ENCODE assay signal across 9 cellular contexts in the genomic region with DNA sequence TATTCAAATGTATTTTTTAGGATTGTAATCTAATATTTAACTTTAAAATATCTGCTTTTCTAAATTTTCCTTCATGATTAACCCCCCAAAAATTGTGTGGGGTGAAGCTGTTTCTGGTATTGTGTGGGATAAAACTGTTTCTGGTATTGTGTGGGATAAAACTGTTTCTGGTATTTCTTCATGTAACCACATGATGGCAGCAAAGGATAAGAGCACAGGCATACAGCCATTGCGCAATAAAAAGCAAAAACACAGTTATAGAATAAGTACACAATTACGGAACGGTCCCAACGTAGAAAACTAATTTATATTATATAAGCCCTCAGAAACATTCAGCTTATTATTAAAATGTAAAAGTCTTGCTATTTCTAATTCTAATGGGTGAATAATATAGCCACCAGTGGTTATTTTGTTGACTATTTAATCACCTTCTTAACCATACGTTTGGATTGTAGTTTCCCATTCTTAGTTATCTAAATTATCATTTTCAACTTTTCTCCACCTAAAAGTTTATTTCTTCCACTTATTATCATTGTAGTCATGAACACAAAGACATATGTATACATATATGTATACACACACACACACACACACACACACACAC.
DNase-seq lines count a peak whose midpoint lies in the region; ATAC-seq and TF ChIP-seq lines count a peak whose summit lies in the region.
"Had no signal": no experiment of that assay in that cellular context is flagged by ENCODE, and none has a peak within 500 bp of the region (broad histone marks: within the 10 kb centered on the region; RNA-seq: fewer than 3 reads in every experiment).

No MANE protein-coding gene starts in this region.

- TF ChIP-seq CTCF in RWPE1 (conservative IDR thresholded peaks at IDR 0.05; ENCODE audit: low read depth) (peak; percentile 82), nephron progenitor cell (IDR thresholded peaks at IDR 0.05) (peak; percentile 90)

- no peaks in the 10 kb centered on the region for H3K9me3 Mint-ChIP-seq in nephron progenitor cell
- H3K9me3 Mint-ChIP-seq: activated naive CD4-positive, alpha-beta T cell treated with anti-CD3 and anti-CD28 coated beads, Interleukin-2, amount 50 U/mL, for 24 hours had no signal

- no peaks in the 10 kb centered on the region for H3K27me3 Mint-ChIP-seq in nephron progenitor cell (ENCODE audit: low read depth, poor library complexity)

- ATAC-seq in GM19467 (IDR thresholded peaks at IDR 0.05; ENCODE audit: unreplicated experiment) (peak; percentile 71), HG03469 (IDR thresholded peaks at IDR 0.05; ENCODE audit: unreplicated experiment) (peak; percentile 88)

- no peaks in the 10 kb centered on the region for H3K36me3 Mint-ChIP-seq in nephron progenitor cell (ENCODE audit: low read depth)
- H3K36me3 Mint-ChIP-seq: activated naive CD4-positive, alpha-beta T cell treated with anti-CD3 and anti-CD28 coated beads, Interleukin-2, amount 50 U/mL, for 24 hours had no signal

- H3K4me1 Mint-ChIP-seq in nephron progenitor cell, result peaks cover 5% of the 10 kb centered on the region
- H3K4me1 Mint-ChIP-seq: activated naive CD4-positive, alpha-beta T cell treated with anti-CD3 and anti-CD28 coated beads, Interleukin-2, amount 50 U/mL, for 24 hours had no signal

- DNase-seq in NCI-H2196 (lab: John Stamatoyannopoulos, UW; ENCODE audit: unreplicated experiment) (peak; percentile 13), NCI-H2196 treated with DMSO at 0.1 percent for 48 hours (lab: John Stamatoyannopoulos, UW; ENCODE audit: unreplicated experiment) (no peak), RWPE1 (ENCODE audit: low spot score) (peak; percentile 35), erythroblast (lab: John Stamatoyannopoulos, UW) (peak; percentile 27 to 58), nephron progenitor cell (no peak)
- no peak for DNase-seq in activated CD8-positive, alpha-beta memory T cell treated with anti-CD3 and anti-CD28 coated beads, Interleukin-2, amount 50 U/mL, for 4 hours

- POLR2A ChIA-PET in RWPE1 (lab: Yijun Ruan, JAX; ENCODE audit: low non-redundant PET), result no interaction called here

- H3K27ac Mint-ChIP-seq in nephron progenitor cell, result no peak overlapping the region
- H3K27ac Mint-ChIP-seq: activated naive CD4-positive, alpha-beta T cell treated with anti-CD3 and anti-CD28 coated beads, Interleukin-2, amount 50 U/mL, for 24 hours had no signal

- no peak overlapping the region for H3K27ac ChIP-seq in RWPE1

- CTCF ChIA-PET in RWPE1 (lab: Yijun Ruan, JAX), result interaction anchor here (0.6 to 2.1 kb wide), 18 partner anchors 11 to 1928 kb away, joined by 3 to 8 read pairs (median 3); a partner anchor contains a TSS

- H3K4me3 Mint-ChIP-seq in nephron progenitor cell, result no peak overlapping the region
- H3K4me3 Mint-ChIP-seq: activated naive CD4-positive, alpha-beta T cell treated with anti-CD3 and anti-CD28 coated beads, Interleukin-2, amount 50 U/mL, for 24 hours had no signal

- no peak for TF ChIP-seq POLR2A in erythroblast (IDR thresholded peaks at IDR 0.05; ENCODE audit: low read length)

Comparison
In these comparisons a context has a peak if more than half of its experiments do, and no peak if none do; other contexts are left out.
1. DNase-seq: peak in NCI-H2196 (single experiment), RWPE1 (single experiment) and erythroblast (2 of 2); none in NCI-H2196 treated with DMSO at 0.1 percent for 48 hours (single experiment), nephron progenitor cell (single experiment) and activated CD8-positive, alpha-beta memory T cell treated with anti-CD3 and anti-CD28 coated beads, Interleukin-2, amount 50 U/mL, for 4 hours (single experiment).